In the genomic region with DNA sequence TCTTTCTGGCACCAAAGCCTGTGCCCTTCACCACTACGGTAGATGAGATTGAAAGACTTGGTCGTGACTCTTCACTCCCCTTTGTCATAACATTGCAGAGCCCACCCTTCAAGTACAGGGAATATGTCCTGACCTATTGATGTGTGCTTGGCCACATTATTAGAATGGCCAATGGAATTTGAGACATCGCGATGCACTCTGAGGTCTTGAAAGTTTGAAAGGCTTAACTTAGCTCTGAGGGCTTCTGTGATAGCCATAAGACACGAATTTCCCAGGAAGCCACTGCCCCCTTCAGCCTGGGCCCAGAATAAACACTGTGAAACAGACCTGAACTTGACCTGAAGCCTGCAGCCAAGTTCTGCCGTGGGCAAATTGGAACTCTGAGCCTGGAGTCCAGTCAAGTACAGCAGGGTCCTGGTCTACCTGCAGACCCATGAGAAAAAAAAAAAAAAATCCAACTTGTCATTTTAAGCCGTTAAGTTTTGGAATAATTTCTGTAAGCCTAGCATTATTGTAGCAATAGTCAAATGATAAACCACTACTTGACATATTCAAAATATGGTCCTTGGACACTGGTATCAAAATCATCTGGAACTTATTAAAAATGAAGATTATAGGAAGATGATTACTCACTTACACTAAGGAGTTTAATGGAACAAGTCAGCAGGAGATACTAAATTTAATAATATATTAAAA, we compare ENCODE assay signal across 8 cellular contexts. TPM values are rescaled to one million over a fixed set of nuclear protein-coding genes. Genes with fewer than 3 reads are reported as not detected.
DNase-seq lines count a peak whose midpoint lies in the region; ATAC-seq and TF ChIP-seq lines count a peak whose summit lies in the region.

No MANE protein-coding gene starts in this region.

- intact Hi-C loops in A673 (cut with micrococcal nuclease; ENCODE audit: unreplicated experiment), result loop anchor here (2.0 to 10.0 kb wide), 3 partner anchors 158 to 384 kb away; partner anchors contain the start of gene REV3L

- no peak overlapping the region for H3K27ac ChIP-seq in A673 (ENCODE audit: low read depth, low read length, poor library complexity, severe bottlenecking)
- H3K27ac ChIP-seq in HL-60 (replicated peaks), result no peak overlapping the region
- no peak overlapping the region for H3K27ac ChIP-seq in lung (ENCODE audit: low read depth in 1 of 2, low read length in 1 of 2)

- H3K27me3 ChIP-seq in A673 (replicated peaks; ENCODE audit: insufficient read depth, low read depth, low read length, poor library complexity) (no peaks in the 10 kb centered on the region), HL-60 (ENCODE audit: insufficient read depth, poor library complexity, severe bottlenecking) (no peaks in the 10 kb centered on the region), lung (ENCODE audit: control insufficient read depth, insufficient read depth) (no peaks in the 10 kb centered on the region)

- TF ChIP-seq CTCF in A673 (conservative IDR thresholded peaks at IDR 0.05; ENCODE audit: low read depth, low read length) (peak; percentile 81), GM10248 (IDR thresholded peaks at IDR 0.05; ENCODE audit: control extremely low read depth, extremely low read depth, low read depth, missing control alignments) (peak; percentile 57), HL-60 (IDR thresholded peaks at IDR 0.05; ENCODE audit: insufficient read depth, low read length) (peak; percentile 31), lung (IDR thresholded peaks at IDR 0.05; ENCODE audit: control extremely low read depth, extremely low read depth) (peak; percentile 64)

- CTCF ChIA-PET in A673 (lab: Charles Lee), result interaction anchor here (0.7 to 1.0 kb wide), 2 partner anchors 281 to 383 kb away, joined by 5 to 15 read pairs; a partner anchor contains a TSS
- CTCF ChIA-PET in GM10248 (lab: Yijun Ruan, JAX), result interaction anchor here (0.6 to 2.8 kb wide), 12 partner anchors 9 to 420 kb away, joined by 3 to 21 read pairs (median 4); a partner anchor contains a TSS

- WGBS in lung, 2 donors, result 36 to 42% methylated on average over 7 of the region's 7 CpGs

- H3K4me1 ChIP-seq in A673 (ENCODE audit: insufficient read depth, low read length, poor library complexity, severe bottlenecking) (no peaks in the 10 kb centered on the region), lung (ENCODE audit: control insufficient read depth in 2 of 2, insufficient read depth in 2 of 2, low read length in 2 of 2) (no peaks in the 10 kb centered on the region)

- H3K4me3 ChIP-seq in A673 (ENCODE audit: low read depth, low read length, poor library complexity, severe bottlenecking) (no peak overlapping the region), HL-60 (replicated peaks; ENCODE audit: insufficient read depth, low read length) (no peak overlapping the region), lung (no peak overlapping the region)

- no peaks in the 10 kb centered on the region for H3K9me3 ChIP-seq in A673 (ENCODE audit: low read depth, low read length, poor library complexity, severe bottlenecking)
- no peaks in the 10 kb centered on the region for H3K9me3 ChIP-seq in lung (ENCODE audit: control insufficient read depth in 2 of 2, insufficient read depth in 1 of 2, low read length in 1 of 2)

- BruUV-seq in A673 (replicated peaks; lab: Mats Ljungman, UMichigan), result no TSS peak

- ATAC-seq in lung (ENCODE audit: insufficient read depth, low FRiP score), result no peak

- peak; percentile 73 for DNase-seq in A673 (ENCODE audit: low spot score)
- peak; percentile 71 for DNase-seq in GM10248 (ENCODE audit: extremely low spot score)
- peak in 1 of 2 experiments; percentile 78 for DNase-seq in HL-60 (ENCODE audit: low read depth in 1 of 2, low spot score in 1 of 2)
- peak; percentile 57 for DNase-seq in SHP77 treated with DMSO at 0.1 percent for 48 hours (lab: John Stamatoyannopoulos, UW)
- peak; percentile 87 for DNase-seq in dermis blood vessel endothelial cell
- DNase-seq in lung (ENCODE audit: low spot score), result peak; percentile 67
- peak; percentile 61 for DNase-seq in ureter (ENCODE audit: low spot score)
- no peak for DNase-seq in T-helper 9 cell

- POLR2A ChIA-PET in A673 (lab: Charles Lee; ENCODE audit: low non-redundant PET), result no interaction called here
- POLR2A ChIA-PET in GM10248 (lab: Yijun Ruan, JAX), result no interaction called here

- H3K36me3 ChIP-seq in A673 (ENCODE audit: insufficient read depth, low read length, poor library complexity, severe bottlenecking), result no peaks in the 10 kb centered on the region
- no peaks in the 10 kb centered on the region for H3K36me3 ChIP-seq in lung (ENCODE audit: control insufficient read depth in 2 of 2, insufficient read depth in 2 of 2, low read length in 2 of 2)

RNA-seq across cellular contexts. Expression of gene TRAF3IP2, which starts 36.9 kb away (rescaled TPM):
- 7.8 and 9.8 TPM in 2 replicates for total RNA-seq in A673 (2021)
- total RNA-seq in dermis blood vessel endothelial cell, result 16.5 and 17.3 TPM in 2 replicates
- total RNA-seq in lung, result 10 to 100 TPM; 33.5 to 42.0 TPM
- 10 to 100 TPM; 32.7 to 42.8 TPM for polyA plus RNA-seq in lung
- 45.3 TPM for total RNA-seq in ureter

Comparison
In these comparisons a context has a peak if more than half of its experiments do, and no peak if none do; other contexts are left out.
1. CTCF ChIP-seq: peak in every context shown above with its lines; median percentile 81 in A673; 64 in lung; 57 in GM10248; 31 in HL-60.